34 cellular contexts compared by ENCODE assay signal in the genomic region with DNA sequence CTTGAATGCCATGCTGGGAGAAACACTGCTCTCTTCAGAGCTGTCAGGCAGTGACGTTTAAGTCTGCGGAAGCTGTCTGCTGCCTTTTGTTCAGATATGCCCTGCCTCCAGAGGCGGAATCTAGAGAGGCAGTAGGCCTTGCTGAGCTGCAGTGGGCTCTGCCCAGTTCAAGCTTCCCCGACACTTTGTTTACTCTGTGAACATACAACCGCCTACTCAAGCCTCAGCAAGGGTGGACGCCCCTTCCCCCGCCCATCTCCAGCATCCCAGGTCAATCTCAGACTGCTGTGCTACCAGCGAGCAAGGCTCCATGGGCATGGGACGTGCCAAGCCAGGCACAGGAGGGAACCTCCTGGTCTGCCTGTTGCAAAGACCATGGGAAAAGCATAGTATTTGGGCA.
"Had no signal": no experiment of that assay in that cellular context is flagged by ENCODE, and none has a peak within 500 bp of the region (broad histone marks: within the 10 kb centered on the region; RNA-seq: fewer than 3 reads in every experiment).

No MANE protein-coding gene starts in this region.

- H3K9me3 Mint-ChIP-seq: activated CD4-positive, alpha-beta T cell treated with anti-CD3 and anti-CD28 coated beads, Interleukin-2, amount 10 ng/mL, durations not matched to agents 7 days and 5 days; activated naive CD4-positive, alpha-beta T cell treated with anti-CD3 and anti-CD28 coated beads, Interleukin-2, amount 50 U/mL, for 24 hours; activated naive CD8-positive, alpha-beta T cell treated with anti-CD3 and anti-CD28 coated beads, Interleukin-2, amount 10 ng/mL, durations not matched to agents 7 days and 5 days; activated T-helper 2 cell treated with anti-CD3 and anti-CD28 coated beads, Interferon-gamma antibody, Interleukin-2, Interleukin-4, amounts not matched to agents 10 μg/mL and 5 μg/mL and 100 μg/mL, durations not matched to agents 14 hours and 24 hours and 36 hours had no signal

- H3K27me3 Mint-ChIP-seq: activated CD4-positive, alpha-beta T cell treated with anti-CD3 and anti-CD28 coated beads, Interleukin-2, amount 10 ng/mL, durations not matched to agents 7 days and 5 days had no signal

- H3K4me1 Mint-ChIP-seq: activated CD4-positive, alpha-beta T cell treated with anti-CD3 and anti-CD28 coated beads, Interleukin-2, amount 10 ng/mL, durations not matched to agents 7 days and 5 days; activated naive CD4-positive, alpha-beta T cell treated with anti-CD3 and anti-CD28 coated beads, Interleukin-2, amount 50 U/mL, for 24 hours; activated naive CD8-positive, alpha-beta T cell treated with anti-CD3 and anti-CD28 coated beads, Interleukin-2, amount 10 ng/mL, durations not matched to agents 7 days and 5 days had no signal

- H3K36me3 ChIP-seq: ascending aorta, MG63, WERI-Rb-1 had no signal

- DNase-seq: activated CD4-positive, alpha-beta T cell treated with anti-CD3 and anti-CD28 coated beads, Interleukin-2, amount 10 ng/mL, durations not matched to agents 7 days and 5 days; activated CD4-positive, alpha-beta T cell treated with anti-CD3 and anti-CD28 coated beads, Interleukin-2, amount 50 U/mL, for 48 hours; activated CD8-positive, alpha-beta T cell treated with anti-CD3 and anti-CD28 coated beads, Interleukin-2, amount 10 ng/mL, durations not matched to agents 7 days and 5 days; activated gamma-delta T cell; activated naive CD4-positive, alpha-beta T cell treated with Interleukin-2 at 50 U/mL for 16 hours; activated naive CD8-positive, alpha-beta T cell treated with anti-CD3 and anti-CD28 coated beads, Interleukin-2, amount 10 ng/mL, durations not matched to agents 7 days and 5 days; activated T-cell treated with anti-CD3 and anti-CD28 coated beads, Interleukin-2, amount 50 U/mL, for 24 hours; amygdala; caudate nucleus; cerebellar nuclear complex; Kasumi-1; KG1; MG63; NCI-H1048; NCI-H1105 treated with DMSO at 0.1 percent for 48 hours; NCI-H1436; NCI-H1694; NCI-H1930; NCI-H2081 treated with DMSO at 0.1 percent for 48 hours; NCI-H226; NCI-H446 treated with DMSO at 0.1 percent for 48 hours; NCI-H526; NCI-H748 treated with DMSO at 0.1 percent for 48 hours; NK-92 treated with Interleukin-12 subunit alpha and Interleukin-12 subunit beta, amount 100 ng/mL, for 24 hours; PC-3; SW 1271; T-helper 1 cell; T-helper 2 cell; T-helper 9 cell; WERI-Rb-1 had no signal

- H3K4me1 ChIP-seq: ascending aorta had no signal

- H3K9me3 ChIP-seq: MG63 had no signal

- H3K27ac Mint-ChIP-seq: activated CD4-positive, alpha-beta T cell treated with anti-CD3 and anti-CD28 coated beads, Interleukin-2, amount 10 ng/mL, durations not matched to agents 7 days and 5 days; activated CD8-positive, alpha-beta T cell treated with anti-CD3 and anti-CD28 coated beads, Interleukin-2, amount 10 ng/mL, durations not matched to agents 7 days and 5 days; activated naive CD4-positive, alpha-beta T cell treated with anti-CD3 and anti-CD28 coated beads, Interleukin-2, amount 50 U/mL, for 24 hours; activated naive CD8-positive, alpha-beta T cell treated with anti-CD3 and anti-CD28 coated beads, Interleukin-2, amount 10 ng/mL, durations not matched to agents 7 days and 5 days; activated T-cell treated with anti-CD3 and anti-CD28 coated beads, Interleukin-2, amount 50 U/mL, for 24 hours; activated T-helper 2 cell treated with anti-CD3 and anti-CD28 coated beads, Interferon-gamma antibody, Interleukin-2, Interleukin-4, amounts not matched to agents 10 μg/mL and 5 μg/mL and 100 μg/mL, durations not matched to agents 14 hours and 24 hours and 36 hours had no signal

- H3K27me3 ChIP-seq: ascending aorta, MG63 had no signal

- H3K36me3 Mint-ChIP-seq: activated naive CD4-positive, alpha-beta T cell treated with anti-CD3 and anti-CD28 coated beads, Interleukin-2, amount 50 U/mL, for 24 hours; activated naive CD8-positive, alpha-beta T cell treated with anti-CD3 and anti-CD28 coated beads, Interleukin-2, amount 10 ng/mL, durations not matched to agents 7 days and 5 days had no signal

- H3K4me3 ChIP-seq: ascending aorta, MG63 had no signal

- H3K4me3 Mint-ChIP-seq: activated CD4-positive, alpha-beta T cell treated with anti-CD3 and anti-CD28 coated beads, Interleukin-2, amount 10 ng/mL, durations not matched to agents 7 days and 5 days; activated CD8-positive, alpha-beta T cell treated with anti-CD3 and anti-CD28 coated beads, Interleukin-2, amount 10 ng/mL, durations not matched to agents 7 days and 5 days; activated naive CD4-positive, alpha-beta T cell treated with anti-CD3 and anti-CD28 coated beads, Interleukin-2, amount 50 U/mL, for 24 hours; activated naive CD8-positive, alpha-beta T cell treated with anti-CD3 and anti-CD28 coated beads, Interleukin-2, amount 10 ng/mL, durations not matched to agents 7 days and 5 days; activated T-cell treated with anti-CD3 and anti-CD28 coated beads, Interleukin-2, amount 50 U/mL, for 24 hours had no signal

- H3K27ac ChIP-seq: ascending aorta, RWPE1, WERI-Rb-1 had no signal
